In genomic region chr3:140311428-140311827, GRCh38 we compare ENCODE assay signal across 17 cellular contexts.
DNase-seq lines count a peak whose midpoint lies in the region; ATAC-seq and TF ChIP-seq lines count a peak whose summit lies in the region.
"Had no signal": no experiment of that assay in that cellular context is flagged by ENCODE, and none has a peak within 500 bp of the region (broad histone marks: within the 10 kb centered on the region; RNA-seq: fewer than 3 reads in every experiment).

No MANE protein-coding gene starts in this region.

- intact Hi-C loops in left colon (cut with DNase I, micrococcal nuclease), result no loop called here
- intact Hi-C loops in left ventricle myocardium inferior (cut with micrococcal nuclease), result no loop called here

- no peak overlapping the region for H3K4me3 ChIP-seq in HEK293 (ENCODE audit: low read depth, low read length)
- H3K4me3 ChIP-seq in left ventricle myocardium inferior, result no peak overlapping the region
- H3K4me3 ChIP-seq: GM23248 had no signal

- TF ChIP-seq CTCF in HEK293 (tag by site-specific recombination; IDR thresholded peaks at IDR 0.05) (no peak), left ventricle myocardium inferior (IDR thresholded peaks at IDR 0.05; ENCODE audit: borderline replicate concordance) (no peak), GM13976 (IDR thresholded peaks at IDR 0.05; ENCODE audit: borderline replicate concordance, control extremely low read depth, extremely low read depth, insufficient read depth, missing control alignments) (no peak)

- in situ Hi-C loops in GM13976 (cut with MboI; ENCODE audit: low sequenced_read_pairs, unreplicated experiment), result no loop called here

- CTCF ChIA-PET in HEK293 (lab: Yijun Ruan, JAX) (no interaction called here), HEK293T (lab: Yijun Ruan, JAX) (no interaction called here)

- peak; percentile 81 for ATAC-seq in left colon

- H3K27me3 ChIP-seq in left ventricle myocardium inferior (ENCODE audit: low read depth), result peaks cover 39% of the 10 kb centered on the region

- no peaks in the 10 kb centered on the region for H3K9me3 ChIP-seq in HEK293 (ENCODE audit: control insufficient read depth, insufficient read depth, low read depth, low read length)
- no peaks in the 10 kb centered on the region for H3K9me3 ChIP-seq in left ventricle myocardium inferior (replicated peaks)

- DNase-seq in HEK293T (ENCODE audit: extremely low spot score) (no peak), left colon (peak in 1 of 2 donors; percentile 16), activated T-cell treated with anti-CD3 and anti-CD28 coated beads for 4 hours (no peak), left ventricle myocardium inferior (no peak), GM13976 (ENCODE audit: low spot score) (no peak)
- DNase-seq: C1 segment of cervical spinal cord; Calu3; CD4-positive, alpha-beta memory T cell; COR-L47; DMS53; DMS79 treated with DMSO at 0.1 percent for 48 hours; GF-D8; GM23248; H7; HCEC 1CT; HFFc6 had no signal

- H3K36me3 ChIP-seq in HEK293 (ENCODE audit: control insufficient read depth in 2 of 2, insufficient read depth in 1 of 2, low read length in 2 of 2) (no peaks in the 10 kb centered on the region), left ventricle myocardium inferior (no peaks in the 10 kb centered on the region)

- H3K27ac ChIP-seq in HEK293 (ENCODE audit: extremely low read depth, low read depth, low read length) (no peak overlapping the region), left ventricle myocardium inferior (replicated peaks) (no peak overlapping the region)
- H3K27ac ChIP-seq: GM23248 had no signal

- H3K4me1 ChIP-seq in HEK293 (ENCODE audit: control insufficient read depth, insufficient read depth, low read length), result no peaks in the 10 kb centered on the region
- H3K4me1 ChIP-seq in left ventricle myocardium inferior, result no peaks in the 10 kb centered on the region

- POLR2A ChIA-PET in HEK293 (lab: Yijun Ruan, JAX) (interaction anchor here (0.6 kb wide), 1 partner anchor 69 kb away, joined by 5 read pairs; no protein-coding TSS in a partner anchor), HEK293T (lab: Yijun Ruan, JAX) (no interaction called here)

TF ChIP-seq in HEK293, 187 proteins besides CTCF, POLR2A, EP300 and RAD21 (continues in another document):
- TF ChIP-seq FEZF1 (tag by site-specific recombination; IDR thresholded peaks at IDR 0.05) (peak; percentile 84), ELK4 (IDR thresholded peaks at IDR 0.05; ENCODE audit: borderline replicate concordance, low read depth, low read length) (no peak), SCRT1 (tag by site-specific recombination; IDR thresholded peaks at IDR 0.05; ENCODE audit: borderline replicate concordance) (no peak), ZNF843 (tag by site-specific recombination; IDR thresholded peaks at IDR 0.05) (peak; percentile 95), ZNF501 (tag by site-specific recombination; IDR thresholded peaks at IDR 0.05) (no peak), KLF1 (tag by site-specific recombination; IDR thresholded peaks at IDR 0.05) (peak; percentile 85), KLF16 (tag by site-specific recombination; IDR thresholded peaks at IDR 0.05) (peak; percentile 54; the same call in 1 of the 2 replicates), ZNF366 (tag by site-specific recombination; conservative IDR thresholded peaks at IDR 0.05) (0 out of 2 replicates have a peak, but pooled peaks have one; percentile 25)
- TF ChIP-seq, protein P1, sequence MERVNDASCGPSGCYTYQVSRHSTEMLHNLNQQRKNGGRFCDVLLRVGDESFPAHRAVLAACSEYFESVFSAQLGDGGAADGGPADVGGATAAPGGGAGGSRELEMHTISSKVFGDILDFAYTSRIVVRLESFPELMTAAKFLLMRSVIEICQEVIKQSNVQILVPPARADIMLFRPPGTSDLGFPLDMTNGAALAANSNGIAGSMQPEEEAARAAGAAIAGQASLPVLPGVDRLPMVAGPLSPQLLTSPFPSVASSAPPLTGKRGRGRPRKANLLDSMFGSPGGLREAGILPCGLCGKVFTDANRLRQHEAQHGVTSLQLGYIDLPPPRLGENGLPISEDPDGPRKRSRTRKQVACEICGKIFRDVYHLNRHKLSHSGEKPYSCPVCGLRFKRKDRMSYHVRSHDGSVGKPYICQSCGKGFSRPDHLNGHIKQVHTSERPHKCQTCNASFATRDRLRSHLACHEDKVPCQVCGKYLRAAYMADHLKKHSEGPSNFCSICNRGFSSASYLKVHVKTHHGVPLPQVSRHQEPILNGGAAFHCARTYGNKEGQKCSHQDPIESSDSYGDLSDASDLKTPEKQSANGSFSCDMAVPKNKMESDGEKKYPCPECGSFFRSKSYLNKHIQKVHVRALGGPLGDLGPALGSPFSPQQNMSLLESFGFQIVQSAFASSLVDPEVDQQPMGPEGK (tag by site-specific recombination; IDR thresholded peaks at IDR 0.05), result no peak
- TF ChIP-seq, protein P2, sequence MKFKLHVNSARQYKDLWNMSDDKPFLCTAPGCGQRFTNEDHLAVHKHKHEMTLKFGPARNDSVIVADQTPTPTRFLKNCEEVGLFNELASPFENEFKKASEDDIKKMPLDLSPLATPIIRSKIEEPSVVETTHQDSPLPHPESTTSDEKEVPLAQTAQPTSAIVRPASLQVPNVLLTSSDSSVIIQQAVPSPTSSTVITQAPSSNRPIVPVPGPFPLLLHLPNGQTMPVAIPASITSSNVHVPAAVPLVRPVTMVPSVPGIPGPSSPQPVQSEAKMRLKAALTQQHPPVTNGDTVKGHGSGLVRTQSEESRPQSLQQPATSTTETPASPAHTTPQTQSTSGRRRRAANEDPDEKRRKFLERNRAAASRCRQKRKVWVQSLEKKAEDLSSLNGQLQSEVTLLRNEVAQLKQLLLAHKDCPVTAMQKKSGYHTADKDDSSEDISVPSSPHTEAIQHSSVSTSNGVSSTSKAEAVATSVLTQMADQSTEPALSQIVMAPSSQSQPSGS (tag by site-specific recombination; IDR thresholded peaks at IDR 0.05; ENCODE audit: low read depth), result peak; percentile 8; the same call in 1 of the 2 replicates

TF ChIP-seq in HEK293T, 16 proteins besides CTCF, POLR2A, EP300 and RAD21:
- TF ChIP-seq, protein P3, sequence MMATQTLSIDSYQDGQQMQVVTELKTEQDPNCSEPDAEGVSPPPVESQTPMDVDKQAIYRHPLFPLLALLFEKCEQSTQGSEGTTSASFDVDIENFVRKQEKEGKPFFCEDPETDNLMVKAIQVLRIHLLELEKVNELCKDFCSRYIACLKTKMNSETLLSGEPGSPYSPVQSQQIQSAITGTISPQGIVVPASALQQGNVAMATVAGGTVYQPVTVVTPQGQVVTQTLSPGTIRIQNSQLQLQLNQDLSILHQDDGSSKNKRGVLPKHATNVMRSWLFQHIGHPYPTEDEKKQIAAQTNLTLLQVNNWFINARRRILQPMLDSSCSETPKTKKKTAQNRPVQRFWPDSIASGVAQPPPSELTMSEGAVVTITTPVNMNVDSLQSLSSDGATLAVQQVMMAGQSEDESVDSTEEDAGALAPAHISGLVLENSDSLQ (IDR thresholded peaks at IDR 0.05), result peak; percentile 26; the same call in 1 of the 2 replicates
- TF ChIP-seq LEF1 (IDR thresholded peaks at IDR 0.05; ENCODE audit: borderline replicate concordance), result no peak
